30 cellular contexts compared by ENCODE assay signal in genomic region chr12:112103758-112104504, GRCh38. TPM values are rescaled to one million over a fixed set of nuclear protein-coding genes. Genes with fewer than 3 reads are reported as not detected.
A peak's percentile ranks its signal among the peaks of the same experiment; 100 is the strongest.
DNase-seq lines count a peak whose midpoint lies in the region; ATAC-seq and TF ChIP-seq lines count a peak whose summit lies in the region.
"Had no signal": no experiment of that assay in that cellular context is flagged by ENCODE, and none has a peak within 500 bp of the region (broad histone marks: within the 10 kb centered on the region; RNA-seq: fewer than 3 reads in every experiment).

No MANE protein-coding gene starts in this region.

- no peaks in the 10 kb centered on the region for H3K27me3 ChIP-seq in CD8-positive, alpha-beta T cell (ENCODE audit: insufficient read depth, low read length)
- H3K27me3 ChIP-seq in H7 (ENCODE audit: control insufficient read depth, insufficient read depth, low read length) = no peaks in the 10 kb centered on the region
- H3K27me3 ChIP-seq: esophagus squamous epithelium, gastrocnemius medialis, tibial nerve had no signal

- H3K4me3 Mint-ChIP-seq in activated CD4-positive, alpha-beta T cell treated with anti-CD3 and anti-CD28 coated beads for 36 hours = no peak overlapping the region
- no peak overlapping the region for H3K4me3 Mint-ChIP-seq in CD8-positive, alpha-beta T cell
- no peak overlapping the region for H3K4me3 Mint-ChIP-seq in activated CD8-positive, alpha-beta T cell treated with anti-CD3 and anti-CD28 coated beads, Interleukin-2, amount 10 ng/mL, durations not matched to agents 7 days and 5 days
- H3K4me3 Mint-ChIP-seq in osteocyte (ENCODE audit: unreplicated experiment) = no peak overlapping the region
- H3K4me3 Mint-ChIP-seq: activated naive CD8-positive, alpha-beta T cell treated with anti-CD3 and anti-CD28 coated beads, Interleukin-2, amount 10 ng/mL, durations not matched to agents 7 days and 5 days; effector memory CD8-positive, alpha-beta T cell had no signal

- POLR2A ChIA-PET in activated CD4-positive, alpha-beta T cell treated with anti-CD3 and anti-CD28 coated beads for 36 hours (lab: Charles Lee) = interaction anchor here (1.0 kb wide), 1 partner anchor 19 kb away, joined by 3 read pairs; no protein-coding TSS in a partner anchor
- POLR2A ChIA-PET in CD8-positive, alpha-beta T cell (lab: Charles Lee) = interaction anchor here (0.6 kb wide), 1 partner anchor 42 kb away, joined by 3 read pairs; no protein-coding TSS in a partner anchor
- POLR2A ChIA-PET in activated CD8-positive, alpha-beta T cell treated with anti-CD3 and anti-CD28 coated beads, Interleukin-2, amount 10 ng/mL, durations not matched to agents 7 days and 5 days (lab: Charles Lee) = interaction anchor here (1.2 kb wide), 1 partner anchor 22 kb away, joined by 3 read pairs; the partner anchor contains the start of gene TRAFD1

- no peaks in the 10 kb centered on the region for H3K9me3 ChIP-seq in CD8-positive, alpha-beta T cell (ENCODE audit: low read length)
- H3K9me3 ChIP-seq: esophagus squamous epithelium, gastrocnemius medialis, tibial nerve had no signal

- intact Hi-C loops in activated CD4-positive, alpha-beta T cell treated with anti-CD3 and anti-CD28 coated beads for 36 hours (cut with DNase I, micrococcal nuclease) = no loop called here
- intact Hi-C loops in CD8-positive, alpha-beta T cell (cut with DNase I, micrococcal nuclease) = no loop called here

- peaks cover 31% of the 10 kb centered on the region for H3K4me1 ChIP-seq in CD8-positive, alpha-beta T cell (ENCODE audit: insufficient read depth, low read length)

- H3K27ac Mint-ChIP-seq in activated CD4-positive, alpha-beta T cell treated with anti-CD3 and anti-CD28 coated beads for 36 hours = peak overlapping the region; percentile 47
- H3K27ac Mint-ChIP-seq in CD8-positive, alpha-beta T cell = peak overlapping the region; percentile 41
- H3K27ac Mint-ChIP-seq in activated CD8-positive, alpha-beta T cell treated with anti-CD3 and anti-CD28 coated beads, Interleukin-2, amount 10 ng/mL, durations not matched to agents 7 days and 5 days = peak overlapping the region; percentile 39
- H3K27ac Mint-ChIP-seq in osteocyte (ENCODE audit: unreplicated experiment) = no peak overlapping the region
- H3K27ac Mint-ChIP-seq: activated naive CD8-positive, alpha-beta T cell treated with anti-CD3 and anti-CD28 coated beads, Interleukin-2, amount 10 ng/mL, durations not matched to agents 7 days and 5 days had no signal

- H3K4me3 ChIP-seq in CD8-positive, alpha-beta T cell (ENCODE audit: low read depth, low read length) = no peak overlapping the region
- no peak overlapping the region for H3K4me3 ChIP-seq in H7 (ENCODE audit: insufficient read depth, low read depth, low read length)
- H3K4me3 ChIP-seq: esophagus squamous epithelium, gastrocnemius medialis, lung, smooth muscle cell, tibial nerve had no signal

- no peak for ATAC-seq in activated CD4-positive, alpha-beta T cell treated with anti-CD3 and anti-CD28 coated beads for 36 hours
- no peak for ATAC-seq in CD8-positive, alpha-beta T cell
- no peak for ATAC-seq in activated CD8-positive, alpha-beta T cell treated with anti-CD3 and anti-CD28 coated beads, Interleukin-2, amount 10 ng/mL, durations not matched to agents 7 days and 5 days
- ATAC-seq: effector memory CD8-positive, alpha-beta T cell; gastrocnemius medialis; Panc1 had no signal

- H3K27ac ChIP-seq in CD8-positive, alpha-beta T cell (ENCODE audit: low read depth, low read length) = no peak overlapping the region
- H3K27ac ChIP-seq: esophagus squamous epithelium, HL-60, tibial nerve had no signal

- DNase-seq in activated CD4-positive, alpha-beta T cell treated with anti-CD3 and anti-CD28 coated beads for 36 hours = no peak
- no peak for DNase-seq in activated CD4-positive, alpha-beta T cell treated with anti-CD3 and anti-CD28 coated beads for 1 hour
- no peak for DNase-seq in CD8-positive, alpha-beta T cell
- no peak for DNase-seq in activated CD8-positive, alpha-beta T cell treated with anti-CD3 and anti-CD28 coated beads, Interleukin-2, amount 10 ng/mL, durations not matched to agents 7 days and 5 days
- peak; percentile 22 for DNase-seq in mesenteric fat pad (ENCODE audit: low spot score)
- no peak for DNase-seq in SKM-1 (lab: John Stamatoyannopoulos, UW; ENCODE audit: unreplicated experiment)
- DNase-seq in H7 = no peak
- no peak for DNase-seq in osteocyte (ENCODE audit: extremely low spot score, unreplicated experiment)
- DNase-seq: 8988T; activated CD4-positive, alpha-beta T cell treated with anti-CD3 and anti-CD28 coated beads, Interleukin-2, amount 50 U/mL, for 48 hours; activated naive CD8-positive, alpha-beta T cell treated with anti-CD3 and anti-CD28 coated beads, Interleukin-2, amount 10 ng/mL, durations not matched to agents 7 days and 5 days; COR-L47; DMS79 treated with DMSO at 0.1 percent for 48 hours; effector memory CD8-positive, alpha-beta T cell; esophagus squamous epithelium; gastrocnemius medialis; kidney; MM.1S; NCI-H1436 treated with DMSO at 0.1 percent for 48 hours; NCI-H510A; NK-92 treated with Interleukin-12 subunit alpha and Interleukin-12 subunit beta, amount 100 ng/mL, for 24 hours; nucleus accumbens; SIG-M5; stimulated activated naive CD4-positive, alpha-beta T cell; T-helper 1 cell had no signal

- CTCF ChIA-PET in activated CD4-positive, alpha-beta T cell treated with anti-CD3 and anti-CD28 coated beads for 36 hours (lab: Charles Lee) = no interaction called here
- CTCF ChIA-PET in CD8-positive, alpha-beta T cell (lab: Charles Lee) = no interaction called here
- CTCF ChIA-PET in activated CD8-positive, alpha-beta T cell treated with anti-CD3 and anti-CD28 coated beads, Interleukin-2, amount 10 ng/mL, durations not matched to agents 7 days and 5 days (lab: Charles Lee) = no interaction called here

- H3K36me3 Mint-ChIP-seq in activated CD4-positive, alpha-beta T cell treated with anti-CD3 and anti-CD28 coated beads for 36 hours (ENCODE audit: low read depth) = peaks cover 60% of the 10 kb centered on the region
- peaks cover 33% of the 10 kb centered on the region for H3K36me3 Mint-ChIP-seq in CD8-positive, alpha-beta T cell
- peaks cover 56% of the 10 kb centered on the region for H3K36me3 Mint-ChIP-seq in activated CD8-positive, alpha-beta T cell treated with anti-CD3 and anti-CD28 coated beads, Interleukin-2, amount 10 ng/mL, durations not matched to agents 7 days and 5 days (ENCODE audit: low read depth)
- peaks cover 15% of the 10 kb centered on the region for H3K36me3 Mint-ChIP-seq in osteocyte (ENCODE audit: unreplicated experiment)

- no peaks in the 10 kb centered on the region for H3K27me3 Mint-ChIP-seq in activated CD4-positive, alpha-beta T cell treated with anti-CD3 and anti-CD28 coated beads for 36 hours
- H3K27me3 Mint-ChIP-seq in CD8-positive, alpha-beta T cell (ENCODE audit: low read depth) = no peaks in the 10 kb centered on the region
- no peaks in the 10 kb centered on the region for H3K27me3 Mint-ChIP-seq in activated CD8-positive, alpha-beta T cell treated with anti-CD3 and anti-CD28 coated beads, Interleukin-2, amount 10 ng/mL, durations not matched to agents 7 days and 5 days (ENCODE audit: low read depth)
- no peaks in the 10 kb centered on the region for H3K27me3 Mint-ChIP-seq in osteocyte (ENCODE audit: unreplicated experiment)
- H3K27me3 Mint-ChIP-seq: activated naive CD8-positive, alpha-beta T cell treated with anti-CD3 and anti-CD28 coated beads, Interleukin-2, amount 10 ng/mL, durations not matched to agents 7 days and 5 days; effector memory CD8-positive, alpha-beta T cell had no signal

- peaks cover 60% of the 10 kb centered on the region for H3K4me1 Mint-ChIP-seq in activated CD4-positive, alpha-beta T cell treated with anti-CD3 and anti-CD28 coated beads for 36 hours
- H3K4me1 Mint-ChIP-seq in CD8-positive, alpha-beta T cell (ENCODE audit: low read depth) = peaks cover 63% of the 10 kb centered on the region
- peaks cover 42% of the 10 kb centered on the region for H3K4me1 Mint-ChIP-seq in activated CD8-positive, alpha-beta T cell treated with anti-CD3 and anti-CD28 coated beads, Interleukin-2, amount 10 ng/mL, durations not matched to agents 7 days and 5 days (ENCODE audit: low read depth)
- peaks cover 29% of the 10 kb centered on the region for H3K4me1 Mint-ChIP-seq in osteocyte (ENCODE audit: unreplicated experiment)

- H3K36me3 ChIP-seq in CD8-positive, alpha-beta T cell (ENCODE audit: insufficient read depth, low read length) = peaks cover 11% of the 10 kb centered on the region
- peaks cover 7% of the 10 kb centered on the region for H3K36me3 ChIP-seq in H7 (replicated peaks; ENCODE audit: control insufficient read depth, insufficient read depth, low read length)

- no peak for TF ChIP-seq CTCF in CD8-positive, alpha-beta T cell (IDR thresholded peaks at IDR 0.05)
- TF ChIP-seq CTCF in osteocyte (IDR thresholded peaks at IDR 0.05) = no peak

- no peaks in the 10 kb centered on the region for H3K9me3 Mint-ChIP-seq in activated CD4-positive, alpha-beta T cell treated with anti-CD3 and anti-CD28 coated beads for 36 hours (ENCODE audit: low read depth)
- no peaks in the 10 kb centered on the region for H3K9me3 Mint-ChIP-seq in CD8-positive, alpha-beta T cell
- H3K9me3 Mint-ChIP-seq in activated CD8-positive, alpha-beta T cell treated with anti-CD3 and anti-CD28 coated beads, Interleukin-2, amount 10 ng/mL, durations not matched to agents 7 days and 5 days (ENCODE audit: insufficient read depth) = no peaks in the 10 kb centered on the region
- no peaks in the 10 kb centered on the region for H3K9me3 Mint-ChIP-seq in osteocyte (ENCODE audit: unreplicated experiment)
- H3K9me3 Mint-ChIP-seq: activated naive CD8-positive, alpha-beta T cell treated with anti-CD3 and anti-CD28 coated beads, Interleukin-2, amount 10 ng/mL, durations not matched to agents 7 days and 5 days; effector memory CD8-positive, alpha-beta T cell had no signal

RNA-seq across cellular contexts. Expression of gene NAA25, which starts 4.7 kb away (rescaled TPM):
- total RNA-seq in activated CD4-positive, alpha-beta T cell treated with anti-CD3 and anti-CD28 coated beads for 36 hours = 10 to 100 TPM; 50.9 to 58.5 TPM
- 10 to 100 TPM; 35.1 to 35.3 TPM for total RNA-seq in CD8-positive, alpha-beta T cell
- total RNA-seq in activated CD8-positive, alpha-beta T cell treated with anti-CD3 and anti-CD28 coated beads, Interleukin-2, amount 10 ng/mL, durations not matched to agents 7 days and 5 days = 10 to 100 TPM; 27.5 to 31.2 TPM
- total RNA-seq in mesenteric fat pad = 31.6 TPM
- total RNA-seq in H7 (2014; rRNA removed; shearing (Covaris generic)) = 23.2 and 30.3 TPM in 2 replicates
- 20.0 and 22.7 TPM in 2 replicates for total RNA-seq in osteocyte

RNA-seq across cellular contexts. Expression of gene TRAFD1, which starts 21.4 kb away (rescaled TPM):
- total RNA-seq in activated CD4-positive, alpha-beta T cell treated with anti-CD3 and anti-CD28 coated beads for 36 hours = 10 to 100 TPM; 52.5 to 54.1 TPM
- total RNA-seq in CD8-positive, alpha-beta T cell = 10 to 100 TPM; 21.1 to 25.4 TPM
- 10 to 100 TPM; 54.6 to 55.9 TPM for total RNA-seq in activated CD8-positive, alpha-beta T cell treated with anti-CD3 and anti-CD28 coated beads, Interleukin-2, amount 10 ng/mL, durations not matched to agents 7 days and 5 days
- total RNA-seq in mesenteric fat pad (17.4 TPM), osteocyte (34.8 and 38.9 TPM in 2 replicates)
- 21.1 and 24.2 TPM in 2 replicates for total RNA-seq in H7 (2014; rRNA removed; shearing (Covaris generic))
